In the genomic region with DNA sequence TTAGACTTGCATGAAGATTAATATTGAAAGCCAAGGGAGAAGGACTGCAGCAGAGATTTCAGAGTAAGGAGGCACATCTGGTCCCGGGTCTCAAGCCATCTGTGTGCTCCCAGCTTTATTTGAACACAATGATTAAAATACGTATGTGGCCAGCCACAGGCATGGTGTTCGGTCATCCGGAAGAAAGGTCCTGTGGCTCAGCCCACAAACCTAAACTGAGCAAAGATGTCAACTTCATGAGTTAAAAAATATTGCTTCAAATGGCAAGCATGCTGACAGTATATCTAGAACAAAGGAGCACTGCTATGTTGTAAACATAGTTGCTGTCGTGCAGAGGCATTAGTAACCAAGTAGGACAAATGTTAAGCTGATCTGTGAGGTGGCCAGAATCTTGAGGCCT, we compare ENCODE assay signal across 20 cellular contexts.
DNase-seq lines count a peak whose midpoint lies in the region; ATAC-seq, FAIRE-seq and TF ChIP-seq lines count a peak whose summit lies in the region.
"Had no signal": no experiment of that assay in that cellular context is flagged by ENCODE, and none has a peak within 500 bp of the region (broad histone marks: within the 10 kb centered on the region; RNA-seq: fewer than 3 reads in every experiment).

No MANE protein-coding gene starts in this region.

- whole genome bisulfite sequencing in endodermal cell (ENCODE audit: insufficient coverage in 1 of 2, insufficient read length in 1 of 2), 2 experiments = 91 to 95% methylated on average over 5 of the region's 5 CpGs

- no peak for ATAC-seq in HG03342 (IDR thresholded peaks at IDR 0.05; ENCODE audit: unreplicated experiment)
- ATAC-seq: left lung; natural killer cell treated with Interleukin-12 subunit alpha and Interleukin-12 subunit beta and Interleukin-15 and Interleukin-18, amount 100 ng/mL, for 72 hours; WTC11 had no signal

- H3K27me3 Mint-ChIP-seq in endodermal cell (ENCODE audit: insufficient read depth) (peaks cover 66% of the 10 kb centered on the region), nephron progenitor cell (ENCODE audit: low read depth, poor library complexity) (peaks cover 8% of the 10 kb centered on the region)

- no peak overlapping the region for H3K27ac ChIP-seq in endodermal cell (ENCODE audit: low read depth, low read length)
- H3K27ac ChIP-seq: C4-2B, hepatocyte, left lung had no signal

- no peaks in the 10 kb centered on the region for H3K9me3 ChIP-seq in endodermal cell (ENCODE audit: control insufficient read depth, low read length)
- H3K9me3 ChIP-seq: left lung had no signal

- H3K4me3 ChIP-seq in endodermal cell (ENCODE audit: low read length) (no peak overlapping the region), H7 (ENCODE audit: insufficient read depth, low read depth, low read length) (no peak overlapping the region)
- H3K4me3 ChIP-seq: hepatocyte, left lung had no signal

- H3K36me3 ChIP-seq in endodermal cell (ENCODE audit: control insufficient read depth, insufficient read depth, low read length) (no peaks in the 10 kb centered on the region), H7 (replicated peaks; ENCODE audit: control insufficient read depth, insufficient read depth, low read length) (no peaks in the 10 kb centered on the region)
- H3K36me3 ChIP-seq: left lung had no signal

- H3K27me3 ChIP-seq in endodermal cell (ENCODE audit: control insufficient read depth, insufficient read depth, low read length, poor library complexity, severe bottlenecking) (peaks cover 54% of the 10 kb centered on the region), H7 (ENCODE audit: control insufficient read depth, insufficient read depth, low read length) (no peaks in the 10 kb centered on the region)
- H3K27me3 ChIP-seq: hepatocyte had no signal

- H3K27ac Mint-ChIP-seq in endodermal cell (no peak overlapping the region), nephron progenitor cell (peak overlapping the region; percentile 93)
- H3K27ac Mint-ChIP-seq: activated T-helper 2 cell treated with anti-CD3 and anti-CD28 coated beads, Interferon-gamma antibody, Interleukin-2, Interleukin-4, amounts not matched to agents 10 μg/mL and 5 μg/mL and 100 μg/mL, durations not matched to agents 14 hours and 24 hours and 36 hours; natural killer cell treated with Interleukin-12 subunit alpha and Interleukin-12 subunit beta and Interleukin-15 and Interleukin-18, amount 100 ng/mL, for 72 hours; WTC11 had no signal

- H3K9me3 Mint-ChIP-seq in endodermal cell (peaks cover 4% of the 10 kb centered on the region), nephron progenitor cell (peaks cover 21% of the 10 kb centered on the region)
- H3K9me3 Mint-ChIP-seq: activated T-helper 2 cell treated with anti-CD3 and anti-CD28 coated beads, Interferon-gamma antibody, Interleukin-2, Interleukin-4, amounts not matched to agents 10 μg/mL and 5 μg/mL and 100 μg/mL, durations not matched to agents 14 hours and 24 hours and 36 hours; natural killer cell treated with Interleukin-12 subunit alpha and Interleukin-12 subunit beta and Interleukin-15 and Interleukin-18, amount 100 ng/mL, for 72 hours had no signal

- no peak overlapping the region for H3K4me3 Mint-ChIP-seq in endodermal cell
- H3K4me3 Mint-ChIP-seq in nephron progenitor cell = peak overlapping the region; percentile 19
- H3K4me3 Mint-ChIP-seq: natural killer cell treated with Interleukin-12 subunit alpha and Interleukin-12 subunit beta and Interleukin-15 and Interleukin-18, amount 100 ng/mL, for 72 hours; WTC11 had no signal

- no peaks in the 10 kb centered on the region for H3K4me1 ChIP-seq in endodermal cell (ENCODE audit: control insufficient read depth, insufficient read depth, low read length)
- H3K4me1 ChIP-seq: left lung had no signal

- H3K9ac ChIP-seq in endodermal cell (ENCODE audit: extremely low read depth, low read length, poor library complexity, severe bottlenecking) = no peak overlapping the region

- H3K4me1 Mint-ChIP-seq in endodermal cell = peaks cover 31% of the 10 kb centered on the region
- H3K4me1 Mint-ChIP-seq in nephron progenitor cell = peaks cover 69% of the 10 kb centered on the region

- TF ChIP-seq CTCF in endodermal cell (conservative IDR thresholded peaks at IDR 0.05) = no peak
- no peak for TF ChIP-seq CTCF in nephron progenitor cell (IDR thresholded peaks at IDR 0.05)

- DNase-seq in EH (ENCODE audit: low read depth) = peak; percentile 33
- DNase-seq in NCI-H82 (lab: John Stamatoyannopoulos, UW) = peak; percentile 77
- peak; percentile 45 for DNase-seq in endodermal cell
- DNase-seq in nephron progenitor cell = no peak
- DNase-seq in islet precursor cell = no peak
- DNase-seq in HTR-8/SVneo (ENCODE audit: insufficient read length, low spot score) = no peak
- no peak for DNase-seq in H7
- DNase-seq: activated CD8-positive, alpha-beta memory T cell treated with anti-CD3 and anti-CD28 coated beads for 24 hours; DMS53; left lung; NCI-H774; RPMI8226; stimulated activated CD4-positive, alpha-beta T cell treated with anti-CD3 and anti-CD28 coated beads, Interleukin-1b, Interleukin-23, amount 100 ng/mL, for 48 hours had no signal

- FAIRE-seq in HTR-8/SVneo (lab: Jason Lieb, UNC) = no peak
- FAIRE-seq: colon had no signal

- H3K36me3 Mint-ChIP-seq in endodermal cell (ENCODE audit: low read depth) = no peaks in the 10 kb centered on the region
- peaks cover 10% of the 10 kb centered on the region for H3K36me3 Mint-ChIP-seq in nephron progenitor cell (ENCODE audit: low read depth)
- H3K36me3 Mint-ChIP-seq: natural killer cell treated with Interleukin-12 subunit alpha and Interleukin-12 subunit beta and Interleukin-15 and Interleukin-18, amount 100 ng/mL, for 72 hours; WTC11 had no signal

Comparison
In these comparisons a context has a peak if more than half of its experiments do, and no peak if none do; other contexts are left out.
1. DNase-seq: peak in EH (single experiment), NCI-H82 (single experiment) and endodermal cell (single experiment); none in nephron progenitor cell (single experiment), islet precursor cell (single experiment), HTR-8/SVneo (single experiment) and H7 (single experiment).